In the genomic region with DNA sequence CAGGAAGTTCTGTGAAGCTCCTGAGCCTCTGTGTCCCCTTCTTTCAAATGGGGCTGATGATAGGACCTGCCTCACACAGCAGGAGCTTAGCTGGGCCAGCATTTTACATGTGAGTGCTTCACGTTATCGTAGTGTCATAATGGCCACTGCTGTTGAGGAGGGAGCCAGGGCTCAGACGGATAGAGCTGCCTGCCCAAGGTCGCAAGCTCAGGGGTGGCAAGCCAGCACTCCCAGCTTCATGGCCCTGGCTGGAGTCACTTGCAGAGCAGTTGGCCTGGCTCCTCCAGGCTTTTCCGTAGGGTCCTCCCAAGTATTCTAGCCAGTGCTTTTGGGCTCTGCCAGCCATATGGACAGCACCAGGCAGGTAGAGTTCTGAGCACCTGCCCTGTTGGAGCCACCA, we compare ENCODE assay signal across 28 cellular contexts.
DNase-seq lines count a peak whose midpoint lies in the region; ATAC-seq, FAIRE-seq and TF ChIP-seq lines count a peak whose summit lies in the region.
"Had no signal": no experiment of that assay in that cellular context is flagged by ENCODE, and none has a peak within 500 bp of the region (broad histone marks: within the 10 kb centered on the region; RNA-seq: fewer than 3 reads in every experiment).

No MANE protein-coding gene starts in this region.

- TF ChIP-seq POLR2A in HepG2 (IDR thresholded peaks at IDR 0.05; ENCODE audit: insufficient read depth in 1 of 2, low read depth in 2 of 2, low read length in 2 of 2) (no peak), right lobe of liver (IDR thresholded peaks at IDR 0.05) (no peak), adrenal gland (IDR thresholded peaks at IDR 0.05) (no peak)

- H3K27me3 ChIP-seq in HepG2 (ENCODE audit: control insufficient read depth in 1 of 2, insufficient read depth in 2 of 2, low read length in 2 of 2) (no peaks in the 10 kb centered on the region), right lobe of liver (no peaks in the 10 kb centered on the region), adrenal gland (no peaks in the 10 kb centered on the region)

- intact Hi-C loops in HepG2 (cut with micrococcal nuclease; ENCODE audit: unreplicated experiment) = no loop called here
- intact Hi-C loops in right lobe of liver (cut with DNase I) = no loop called here
- intact Hi-C loops in adrenal gland (cut with DNase I) = no loop called here
- intact Hi-C loops in left ventricle myocardium superior (cut with micrococcal nuclease) = no loop called here

- DNase-seq in HepG2 (ENCODE audit: low spot score) (no peak), right lobe of liver (no peak), adrenal gland (peak in 4 of 7 donors; percentile 47 to 65 (median 62)), left ventricle myocardium superior (peak; percentile 57), mesothelial cell of epicardium (ENCODE audit: low spot score in 2 of 2, unreplicated experiment in 2 of 2) (no peak), COLO668 (lab: John Stamatoyannopoulos, UW; ENCODE audit: unreplicated experiment) (no peak)
- DNase-seq: activated CD8-positive, alpha-beta memory T cell treated with anti-CD3 and anti-CD28 coated beads, Interleukin-2, amount 10 ng/mL, durations not matched to agents 7 days and 5 days; activated naive CD4-positive, alpha-beta T cell treated with anti-CD3 and anti-CD28 coated beads, Interleukin-2, amount 50 U/mL, for 16 hours; Caco-2; Kasumi-1; NCI-H1417 treated with DMSO at 0.1 percent for 48 hours; NCI-H2081; NCI-H345; occipital lobe; PC-9; psoas muscle; SHP77; stimulated activated CD4-positive, alpha-beta T cell treated with anti-CD3 and anti-CD28 coated beads, Interleukin-15, amount 100 ng/mL, for 24 hours; stimulated activated CD4-positive, alpha-beta T cell treated with anti-CD3 and anti-CD28 coated beads, Interleukin-4, amount 100 ng/mL, for 4 hours; substantia nigra; T-helper 17 cell had no signal

- H3K36me3 ChIP-seq in HepG2 (replicated peaks in 1 of 2; ENCODE audit: control insufficient read depth in 1 of 2, insufficient read depth in 2 of 2, low read length in 2 of 2) (no peaks in the 10 kb centered on the region), right lobe of liver (peaks cover 0 to 2% (median 0%) of the 10 kb centered on the region in 4 donors), adrenal gland (replicated peaks in 1 of 2) (no peaks in the 10 kb centered on the region)

- POLR2A ChIA-PET in HepG2 (lab: Yijun Ruan, JAX) = interaction anchor here (0.8 to 2.5 kb wide), 3 partner anchors 115 to 216 kb away, joined by 3 to 20 read pairs (median 7); partner anchors contain the start of gene SOCS1

- peaks cover 6% of the 10 kb centered on the region for H3K4me1 Mint-ChIP-seq in mesothelial cell of epicardium

- no peak overlapping the region for H3K27ac Mint-ChIP-seq in mesothelial cell of epicardium
- H3K27ac Mint-ChIP-seq: type B pancreatic cell had no signal

- no peak overlapping the region for H2AFZ ChIP-seq in HepG2 (ENCODE audit: low read length)
- H2AFZ ChIP-seq: PC-9 had no signal

- peaks cover 12% of the 10 kb centered on the region; the same call in 1 of the 2 replicates for H4K20me1 ChIP-seq in HepG2 (ENCODE audit: insufficient read depth, low read length)

- H3K27ac ChIP-seq in HepG2 (ENCODE audit: extremely low read length, insufficient read depth, low read length) (no peak overlapping the region), right lobe of liver (no peak overlapping the region), adrenal gland (no peak overlapping the region)
- H3K27ac ChIP-seq: epithelial cell of prostate, PC-9, psoas muscle had no signal

- no peak for TF ChIP-seq RAD21 in HepG2 (CRISPR knock-in tag; IDR thresholded peaks at IDR 0.05)

- in situ Hi-C loops in HepG2 (cut with HindIII; ENCODE audit: extremely low pct_ligation_motif_present, low pct_unique_long_range_greater_than_20kb) = no loop called here

- no TSS peak for BruUV-seq in HepG2 (replicated peaks; lab: Mats Ljungman, UMichigan)

- H3K4me1 ChIP-seq in HepG2 (ENCODE audit: insufficient read depth, low read length) (peaks cover 37% of the 10 kb centered on the region), right lobe of liver (peaks cover 0 to 20% (median 10%) of the 10 kb centered on the region in 4 donors), adrenal gland (replicated peaks in 1 of 2) (peaks cover 0 to 13% of the 10 kb centered on the region in 2 donors)

- FAIRE-seq in HepG2 (lab: Jason Lieb, UNC) = no peak
- FAIRE-seq: G401.6 had no signal

- no peak overlapping the region for H3K4me3 ChIP-seq in HepG2 (replicated peaks in 1 of 3; ENCODE audit: insufficient read depth in 1 of 3, low read depth in 2 of 3, low read length in 3 of 3)
- H3K4me3 ChIP-seq in right lobe of liver = no peak overlapping the region
- no peak overlapping the region for H3K4me3 ChIP-seq in adrenal gland
- H3K4me3 ChIP-seq: PC-9, psoas muscle had no signal

- WGBS in HepG2 (ENCODE audit: low lambda C conversion rate) = 67% methylated on average over 5 of the region's 5 CpGs
- no CpG with 5 or more reads among the region's 5 CpGs for WGBS in right lobe of liver (ENCODE audit: insufficient coverage, low coverage, low lambda C conversion rate, missing lambda C conversion rate)
- 47 to 72% (median 60%) methylated on average over 3 to 5 of the region's 5 CpGs; no CpG with 5 or more reads in 1 of the 4 donors for WGBS in adrenal gland, 4 donors

- H3K36me3 Mint-ChIP-seq in mesothelial cell of epicardium = peaks cover 5% of the 10 kb centered on the region

- H3K27me3 Mint-ChIP-seq in mesothelial cell of epicardium (ENCODE audit: low read depth) = peaks cover 10% of the 10 kb centered on the region
- H3K27me3 Mint-ChIP-seq: activated CD8-positive, alpha-beta memory T cell treated with anti-CD3 and anti-CD28 coated beads, Interleukin-2, amount 10 ng/mL, durations not matched to agents 7 days and 5 days; naive thymus-derived CD8-positive, alpha-beta T cell; T-helper 17 cell; type B pancreatic cell had no signal

- CTCF ChIA-PET in HepG2 (lab: Yijun Ruan, JAX; ENCODE audit: low intra/inter-chr PET ratio, low total read pairs) = no interaction called here

- no peaks in the 10 kb centered on the region for H3K79me2 ChIP-seq in HepG2 (ENCODE audit: insufficient read depth, low read length)

- no peak overlapping the region for H3K4me3 Mint-ChIP-seq in mesothelial cell of epicardium
- H3K4me3 Mint-ChIP-seq: activated CD8-positive, alpha-beta memory T cell treated with anti-CD3 and anti-CD28 coated beads, Interleukin-2, amount 10 ng/mL, durations not matched to agents 7 days and 5 days; type B pancreatic cell had no signal

- ATAC-seq in HepG2 (no peak), right lobe of liver (no peak), left ventricle myocardium superior (peak; percentile 40), HG03442 (IDR thresholded peaks at IDR 0.05; ENCODE audit: unreplicated experiment) (no peak)
- ATAC-seq: HCT116, left lobe of liver, psoas muscle had no signal

- H3K4me2 ChIP-seq in HepG2 (ENCODE audit: low read depth, low read length) = no peak overlapping the region
- H3K4me2 ChIP-seq: PC-9 had no signal

- TF ChIP-seq CTCF in HepG2 (CRISPR knock-in tag; IDR thresholded peaks at IDR 0.05) = no peak
- TF ChIP-seq CTCF in right lobe of liver (IDR thresholded peaks at IDR 0.05) = no peak
- TF ChIP-seq CTCF in adrenal gland (IDR thresholded peaks at IDR 0.05) = no peak
- no peak for TF ChIP-seq CTCF in mesothelial cell of epicardium (IDR thresholded peaks at IDR 0.05; ENCODE audit: unreplicated experiment)

- no peaks in the 10 kb centered on the region for H3K9me3 Mint-ChIP-seq in mesothelial cell of epicardium
- H3K9me3 Mint-ChIP-seq: naive thymus-derived CD8-positive, alpha-beta T cell; type B pancreatic cell had no signal

- H3K9ac ChIP-seq in HepG2 (ENCODE audit: insufficient read depth, low read depth, low read length) = no peak overlapping the region

- TF ChIP-seq EP300 in HepG2 (IDR thresholded peaks at IDR 0.05; ENCODE audit: low read depth in 2 of 2, low read length in 2 of 2) (no peak), HepG2 (CRISPR knock-in tag; IDR thresholded peaks at IDR 0.05; ENCODE audit: borderline replicate concordance) (no peak)

- no peaks in the 10 kb centered on the region for H3K9me3 ChIP-seq in HepG2 (ENCODE audit: low read length)
- no peaks in the 10 kb centered on the region for H3K9me3 ChIP-seq in right lobe of liver
- no peaks in the 10 kb centered on the region for H3K9me3 ChIP-seq in adrenal gland (replicated peaks in 1 of 3)
- H3K9me3 ChIP-seq: Caco-2, psoas muscle had no signal

TF ChIP-seq in HepG2, 621 proteins besides CTCF, POLR2A, EP300 and RAD21:
- TF ChIP-seq SUZ12 (IDR thresholded peaks at IDR 0.05; ENCODE audit: low read depth, low read length) = no peak
- TF ChIP-seq ZFP36L2 (CRISPR knock-in tag; IDR thresholded peaks at IDR 0.05) = no peak
- no peak for TF ChIP-seq FOXA3 (CRISPR knock-in tag; IDR thresholded peaks at IDR 0.05)
- 0 out of 2 replicates have a peak, but pooled peaks have one; percentile 45 for TF ChIP-seq TGIF2 (CRISPR knock-in tag; IDR thresholded peaks at IDR 0.05)
- no peak for TF ChIP-seq CENPT (CRISPR knock-in tag; IDR thresholded peaks at IDR 0.05; ENCODE audit: low read depth)
- no peak for TF ChIP-seq ZNF230 (CRISPR knock-in tag; IDR thresholded peaks at IDR 0.05)
- TF ChIP-seq HHEX (CRISPR knock-in tag; IDR thresholded peaks at IDR 0.05) = no peak
- no peak for TF ChIP-seq NFYB (CRISPR knock-in tag; IDR thresholded peaks at IDR 0.05)
- TF ChIP-seq CHCHD3 (CRISPR knock-in tag; IDR thresholded peaks at IDR 0.05) = 0 out of 2 replicates have a peak, but pooled peaks have one; percentile 37

Comparison
In these comparisons a context has a peak if more than half of its experiments do, and no peak if none do; other contexts are left out.
1. DNase-seq: peak in adrenal gland (4 of 7) and left ventricle myocardium superior (single experiment); none in HepG2 (single experiment), right lobe of liver (0 of 3), mesothelial cell of epicardium (0 of 2) and COLO668 (single experiment).